11 cellular contexts compared by ENCODE assay signal in the genomic region with DNA sequence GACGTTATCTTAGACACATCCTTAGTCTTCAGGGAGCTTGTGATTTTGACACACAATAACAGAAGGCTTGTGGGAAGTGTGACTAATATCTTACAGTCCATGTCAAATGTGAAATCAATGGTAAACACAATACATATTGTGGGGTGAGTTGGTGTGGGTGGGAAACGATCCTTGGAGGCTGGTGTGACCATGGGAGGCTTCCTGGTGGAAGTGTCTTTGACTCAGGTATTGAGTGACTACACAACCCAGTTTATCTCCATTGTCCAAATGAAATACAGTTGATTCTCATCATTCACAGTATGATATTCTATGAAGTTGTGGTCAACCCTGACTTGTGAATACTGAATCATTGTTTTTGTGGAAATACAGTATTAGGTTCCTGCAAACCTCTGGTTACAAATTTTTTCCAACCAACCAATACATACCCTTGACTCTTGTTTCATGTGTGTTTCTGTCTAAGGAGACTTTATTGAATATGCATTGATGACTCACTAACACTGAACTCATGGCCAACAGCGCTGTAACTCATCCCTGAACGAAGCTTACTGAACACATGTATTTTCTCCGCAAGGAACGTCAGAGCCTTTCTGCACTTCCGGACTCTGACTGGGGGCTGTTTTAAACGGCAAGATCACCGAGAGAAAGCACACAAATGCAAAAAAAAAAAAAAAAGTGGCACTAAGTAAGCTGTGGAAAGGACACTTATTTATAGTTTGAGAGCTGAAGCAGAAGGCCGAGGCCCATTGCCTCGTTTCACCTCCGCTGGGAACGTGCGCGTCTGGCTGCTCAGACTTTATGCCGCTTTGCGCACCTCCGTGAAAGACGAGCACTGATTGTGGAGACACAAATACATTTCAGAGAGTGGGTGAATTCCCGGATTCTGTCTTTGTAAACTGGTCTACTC. TPM values are rescaled to one million over a fixed set of nuclear protein-coding genes. Genes with fewer than 3 reads are reported as not detected.
A peak's percentile ranks its signal among the peaks of the same experiment; 100 is the strongest.
DNase-seq lines count a peak whose midpoint lies in the region; ATAC-seq lines count a peak whose summit lies in the region.
"Had no signal": no experiment of that assay in that cellular context is flagged by ENCODE, and none has a peak within 500 bp of the region (broad histone marks: within the 10 kb centered on the region; RNA-seq: fewer than 3 reads in every experiment).

No MANE protein-coding gene starts in this region.

- H4K91ac ChIP-seq in trophoblast cell (ENCODE audit: low read depth, low read length): no peak overlapping the region

- H3K27ac ChIP-seq in SJCRH30: peak overlapping the region; percentile 60
- peak overlapping the region; percentile 24 for H3K27ac ChIP-seq in epithelial cell of prostate
- H3K27ac ChIP-seq in trophoblast cell (ENCODE audit: low read depth, low read length): no peak overlapping the region

- H4K8ac ChIP-seq in trophoblast cell (ENCODE audit: low read depth, low read length): no peak overlapping the region

- ATAC-seq in activated CD4-positive, alpha-beta T cell treated with anti-CD3 and anti-CD28 coated beads for 36 hours: peak; percentile 79
- no peak for ATAC-seq in HG03108 (IDR thresholded peaks at IDR 0.05; ENCODE audit: unreplicated experiment)

- peaks cover 8% of the 10 kb centered on the region for H3K79me1 ChIP-seq in trophoblast cell (ENCODE audit: low read length)

- no peak overlapping the region for H3K9ac ChIP-seq in trophoblast cell (ENCODE audit: low read length)

- no peak overlapping the region for H4K12ac ChIP-seq in trophoblast cell (ENCODE audit: low read depth, low read length)

- no peak overlapping the region for H2AK5ac ChIP-seq in trophoblast cell (ENCODE audit: low read length)

- no peak overlapping the region for H3K14ac ChIP-seq in trophoblast cell (ENCODE audit: low read length)

- H2BK12ac ChIP-seq in trophoblast cell (ENCODE audit: low read length): no peak overlapping the region

- no peaks in the 10 kb centered on the region for H3K27me3 ChIP-seq in SJCRH30
- H3K27me3 ChIP-seq in trophoblast cell (ENCODE audit: insufficient read depth, low read length): no peaks in the 10 kb centered on the region

- H3K36me3 ChIP-seq in SJCRH30 (0 out of 2 replicates have a peak, but pooled peaks cover 2% of the 10 kb centered on the region), trophoblast cell (ENCODE audit: control insufficient read depth in 1 of 2, insufficient read depth in 2 of 2, low read length in 2 of 2) (no peaks in the 10 kb centered on the region)

- no peak overlapping the region for H3K23ac ChIP-seq in trophoblast cell (ENCODE audit: low read length)

- no peaks in the 10 kb centered on the region for H3K36me3 Mint-ChIP-seq in activated CD4-positive, alpha-beta T cell treated with anti-CD3 and anti-CD28 coated beads for 36 hours (ENCODE audit: low read depth)
- H3K36me3 Mint-ChIP-seq in activated CD4-positive, alpha-beta T cell treated with anti-CD3 and anti-CD28 coated beads, Interleukin-2, amount 10 ng/mL, durations not matched to agents 7 days and 5 days (ENCODE audit: low read depth): no peaks in the 10 kb centered on the region

- no peak overlapping the region for H3K18ac ChIP-seq in trophoblast cell (ENCODE audit: low read length)

- H3K9me3 Mint-ChIP-seq in activated CD4-positive, alpha-beta T cell treated with anti-CD3 and anti-CD28 coated beads for 36 hours (ENCODE audit: low read depth): no peaks in the 10 kb centered on the region
- H3K9me3 Mint-ChIP-seq in activated CD4-positive, alpha-beta T cell treated with anti-CD3 and anti-CD28 coated beads, Interleukin-2, amount 10 ng/mL, durations not matched to agents 7 days and 5 days: no peaks in the 10 kb centered on the region

- H3K4me3 ChIP-seq in SJCRH30: no peak overlapping the region
- no peak overlapping the region for H3K4me3 ChIP-seq in trophoblast cell (ENCODE audit: low read depth, low read length)

- POLR2A ChIA-PET in activated CD4-positive, alpha-beta T cell treated with anti-CD3 and anti-CD28 coated beads for 36 hours (lab: Charles Lee): interaction anchor here (1.0 kb wide), 1 partner anchor 8 kb away, joined by 3 read pairs; no protein-coding TSS in a partner anchor
- POLR2A ChIA-PET in activated CD4-positive, alpha-beta T cell treated with anti-CD3 and anti-CD28 coated beads, Interleukin-2, amount 10 ng/mL, durations not matched to agents 7 days and 5 days (lab: Charles Lee): no interaction called here

- CTCF ChIA-PET in activated CD4-positive, alpha-beta T cell treated with anti-CD3 and anti-CD28 coated beads for 36 hours (lab: Charles Lee): no interaction called here
- CTCF ChIA-PET in activated CD4-positive, alpha-beta T cell treated with anti-CD3 and anti-CD28 coated beads, Interleukin-2, amount 10 ng/mL, durations not matched to agents 7 days and 5 days (lab: Charles Lee): interaction anchor here (1.0 kb wide), 1 partner anchor 581 kb away, joined by 4 read pairs; no protein-coding TSS in a partner anchor

- in situ Hi-C loops in KBM-7 (cut with MboI; ENCODE audit: low pct_unique_long_range_greater_than_20kb, low sequenced_read_pairs): no loop called here

- H3K79me2 ChIP-seq in trophoblast cell (ENCODE audit: control insufficient read depth, insufficient read depth, low read length, poor library complexity): no peaks in the 10 kb centered on the region

- H2BK5ac ChIP-seq in trophoblast cell (ENCODE audit: low read depth, low read length, poor library complexity): no peak overlapping the region

- no peak overlapping the region for H2BK120ac ChIP-seq in trophoblast cell (ENCODE audit: insufficient read depth, low read length, poor library complexity)

- no CpG with 5 or more reads among the region's 20 CpGs for WGBS in trophoblast cell (ENCODE audit: extremely low coverage, insufficient coverage, insufficient read length)

- H3K4ac ChIP-seq in trophoblast cell (ENCODE audit: low read depth, low read length): no peak overlapping the region

- H3K4me3 Mint-ChIP-seq in activated CD4-positive, alpha-beta T cell treated with anti-CD3 and anti-CD28 coated beads for 36 hours: no peak overlapping the region
- H3K4me3 Mint-ChIP-seq in activated CD4-positive, alpha-beta T cell treated with anti-CD3 and anti-CD28 coated beads, Interleukin-2, amount 10 ng/mL, durations not matched to agents 7 days and 5 days: no peak overlapping the region

- H3K27me3 Mint-ChIP-seq in activated CD4-positive, alpha-beta T cell treated with anti-CD3 and anti-CD28 coated beads for 36 hours: peaks cover 3% of the 10 kb centered on the region
- H3K27me3 Mint-ChIP-seq in activated CD4-positive, alpha-beta T cell treated with anti-CD3 and anti-CD28 coated beads, Interleukin-2, amount 10 ng/mL, durations not matched to agents 7 days and 5 days: no peaks in the 10 kb centered on the region

- H3K27ac Mint-ChIP-seq in activated CD4-positive, alpha-beta T cell treated with anti-CD3 and anti-CD28 coated beads for 36 hours: peak overlapping the region; percentile 15
- no peak overlapping the region for H3K27ac Mint-ChIP-seq in activated CD4-positive, alpha-beta T cell treated with anti-CD3 and anti-CD28 coated beads, Interleukin-2, amount 10 ng/mL, durations not matched to agents 7 days and 5 days

- H3K9me3 ChIP-seq in SJCRH30 (replicated peaks) (no peaks in the 10 kb centered on the region), trophoblast cell (ENCODE audit: insufficient read depth, low read depth, low read length) (no peaks in the 10 kb centered on the region)

- H2AFZ ChIP-seq in trophoblast cell (ENCODE audit: insufficient read depth, low read length, poor library complexity): no peak overlapping the region

- peaks cover 22% of the 10 kb centered on the region for H3K4me1 Mint-ChIP-seq in activated CD4-positive, alpha-beta T cell treated with anti-CD3 and anti-CD28 coated beads for 36 hours
- H3K4me1 Mint-ChIP-seq in activated CD4-positive, alpha-beta T cell treated with anti-CD3 and anti-CD28 coated beads, Interleukin-2, amount 10 ng/mL, durations not matched to agents 7 days and 5 days: peaks cover 7% of the 10 kb centered on the region

- H3K4me1 ChIP-seq in SJCRH30 (peaks cover 48% of the 10 kb centered on the region), trophoblast cell (ENCODE audit: control insufficient read depth in 1 of 2, insufficient read depth in 2 of 2, low read length in 2 of 2) (peaks cover 6 to 22% of the 10 kb centered on the region in 2 experiments)

- DNase-seq in activated CD4-positive, alpha-beta T cell treated with anti-CD3 and anti-CD28 coated beads for 36 hours: peak; percentile 57
- no peak for DNase-seq in activated CD4-positive, alpha-beta T cell treated with anti-CD3 and anti-CD28 coated beads, Interleukin-2, amount 10 ng/mL, durations not matched to agents 7 days and 5 days
- DNase-seq in SJCRH30 (peak in 1 of 2 experiments; percentile 56), epithelial cell of prostate (ENCODE audit: low read depth, low spot score) (peak; percentile 44), KBM-7 (no peak), trophoblast cell (no peak)
- peak; percentile 38 to 52 for DNase-seq in stimulated activated CD4-positive, alpha-beta T cell treated with anti-CD3 and anti-CD28 coated beads, Interleukin-4, amount 100 ng/mL, for 48 hours (ENCODE audit: low read depth in 2 of 2)
- DNase-seq: effector CD8-positive, alpha-beta T cell; NCI-H2081; T-helper 9 cell had no signal

- no peak overlapping the region for H3K4me2 ChIP-seq in trophoblast cell (ENCODE audit: low read length)

- intact Hi-C loops in activated CD4-positive, alpha-beta T cell treated with anti-CD3 and anti-CD28 coated beads for 36 hours (cut with DNase I, micrococcal nuclease): loop anchor here (1.0 to 10.0 kb wide), 5 partner anchors 8 to 1286 kb away; a partner anchor contains a TSS

RNA-seq across cellular contexts. Expression of a gene that starts 58.9 kb away (rescaled TPM):
- 1 to 10 TPM in 1 of 2 experiments, under 1 TPM in 1; 0.75 to 1.5 TPM for total RNA-seq in activated CD4-positive, alpha-beta T cell treated with anti-CD3 and anti-CD28 coated beads for 36 hours
- total RNA-seq in activated CD4-positive, alpha-beta T cell treated with anti-CD3 and anti-CD28 coated beads, Interleukin-2, amount 10 ng/mL, durations not matched to agents 7 days and 5 days: under 1 TPM; 0.42 to 0.94 TPM
- 24.7 and 29.0 TPM in 2 replicates for total RNA-seq in SJCRH30 (2014; rRNA removed; shearing (Covaris generic))
- polyA plus RNA-seq in trophoblast cell (2013): 7.4 and 7.6 TPM in 2 replicates

Comparison
In these comparisons a context has a peak if more than half of its experiments do, and no peak if none do; other contexts are left out.
1. DNase-seq: peak in activated CD4-positive, alpha-beta T cell treated with anti-CD3 and anti-CD28 coated beads for 36 hours (single experiment), epithelial cell of prostate (single experiment) and stimulated activated CD4-positive, alpha-beta T cell treated with anti-CD3 and anti-CD28 coated beads, Interleukin-4, amount 100 ng/mL, for 48 hours (2 of 2); none in activated CD4-positive, alpha-beta T cell treated with anti-CD3 and anti-CD28 coated beads, Interleukin-2, amount 10 ng/mL, durations not matched to agents 7 days and 5 days (single experiment), KBM-7 (single experiment) and trophoblast cell (0 of 2).
2. RNA of a gene that starts 58.9 kb away (total RNA-seq): 24.7 to 29.0 TPM in SJCRH30; 0.75 to 1.5 TPM in activated CD4-positive, alpha-beta T cell treated with anti-CD3 and anti-CD28 coated beads for 36 hours and 0.42 to 0.94 TPM in activated CD4-positive, alpha-beta T cell treated with anti-CD3 and anti-CD28 coated beads, Interleukin-2, amount 10 ng/mL, durations not matched to agents 7 days and 5 days; every median in the first group is over 10 times any median in the second.